17 cellular contexts compared by ENCODE assay signal in the genomic region with DNA sequence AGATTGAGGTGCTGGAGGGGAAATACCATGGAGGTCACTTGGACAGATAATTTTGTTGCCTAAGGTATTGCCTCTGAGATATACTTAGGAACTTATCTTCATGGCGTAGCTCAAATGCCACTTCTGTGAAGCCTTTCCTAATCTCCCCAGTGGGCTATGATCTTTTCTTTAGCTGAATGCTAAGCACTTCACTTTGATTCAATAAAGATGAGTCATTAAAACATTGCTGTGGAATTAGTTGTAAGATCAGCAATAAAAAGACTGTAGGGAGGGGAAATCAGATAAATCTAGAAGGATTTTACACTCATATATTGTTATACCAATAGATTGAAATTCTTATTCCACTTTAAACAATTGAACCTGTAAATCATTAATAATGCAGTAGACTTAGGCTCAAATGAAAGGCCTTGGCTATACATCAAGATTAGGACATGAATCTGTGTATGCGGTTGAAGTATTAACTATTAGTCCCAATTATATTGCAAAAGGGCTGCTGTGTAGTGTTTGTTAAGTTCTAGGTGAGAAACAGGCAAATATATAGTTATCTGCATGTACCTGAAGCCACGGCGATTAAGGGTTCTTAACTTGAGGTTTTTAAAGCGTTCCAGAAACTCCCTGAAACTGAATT. TPM values are rescaled to one million over a fixed set of nuclear protein-coding genes. Genes with fewer than 3 reads are reported as not detected.
DNase-seq lines count a peak whose midpoint lies in the region; ATAC-seq, FAIRE-seq and TF ChIP-seq lines count a peak whose summit lies in the region.
"Had no signal": no experiment of that assay in that cellular context is flagged by ENCODE, and none has a peak within 500 bp of the region (broad histone marks: within the 10 kb centered on the region; RNA-seq: fewer than 3 reads in every experiment).

No MANE protein-coding gene starts in this region.

- H3K4me3 Mint-ChIP-seq in activated naive CD8-positive, alpha-beta T cell treated with anti-CD3 and anti-CD28 coated beads, Interleukin-2, amount 50 U/mL, for 24 hours: no peak overlapping the region
- H3K4me3 Mint-ChIP-seq in activated naive CD8-positive, alpha-beta T cell treated with anti-CD3 and anti-CD28 coated beads for 36 hours: no peak overlapping the region
- H3K4me3 Mint-ChIP-seq in endodermal cell: no peak overlapping the region

- FAIRE-seq in pancreas (lab: Jason Lieb, UNC): no peak
- FAIRE-seq: H54 had no signal

- peaks cover 64% of the 10 kb centered on the region for H3K36me3 Mint-ChIP-seq in activated naive CD8-positive, alpha-beta T cell treated with anti-CD3 and anti-CD28 coated beads, Interleukin-2, amount 50 U/mL, for 24 hours (ENCODE audit: low read depth)
- H3K36me3 Mint-ChIP-seq in activated naive CD8-positive, alpha-beta T cell treated with anti-CD3 and anti-CD28 coated beads for 36 hours: peaks cover 33% of the 10 kb centered on the region
- H3K36me3 Mint-ChIP-seq in endodermal cell (ENCODE audit: low read depth): peaks cover 65% of the 10 kb centered on the region

- H3K9ac ChIP-seq in endodermal cell (ENCODE audit: extremely low read depth, low read length, poor library complexity, severe bottlenecking): no peak overlapping the region
- H3K9ac ChIP-seq: BLaER1 treated with 17β-estradiol and CSF1 and Interleukin-3, amounts not matched to agents 10 nM and 100 nM had no signal

- H3K4me1 ChIP-seq in endodermal cell (ENCODE audit: control insufficient read depth, insufficient read depth, low read length): no peaks in the 10 kb centered on the region
- H3K4me1 ChIP-seq in pancreas: peaks cover 0 to 7% (median 3%) of the 10 kb centered on the region in 3 donors
- H3K4me1 ChIP-seq: BLaER1 treated with 17β-estradiol and CSF1 and Interleukin-3, amounts not matched to agents 10 nM and 100 nM had no signal

- no peak for TF ChIP-seq CTCF in endodermal cell (conservative IDR thresholded peaks at IDR 0.05)
- TF ChIP-seq CTCF in pancreas (IDR thresholded peaks at IDR 0.05): no peak

- DNase-seq in activated naive CD8-positive, alpha-beta T cell treated with anti-CD3 and anti-CD28 coated beads, Interleukin-2, amount 50 U/mL, for 24 hours: no peak
- no peak for DNase-seq in activated naive CD8-positive, alpha-beta T cell treated with anti-CD3 and anti-CD28 coated beads for 36 hours
- DNase-seq in endodermal cell: no peak
- no peak for DNase-seq in pancreas
- DNase-seq in NCI-H1417 (lab: John Stamatoyannopoulos, UW): no peak
- DNase-seq in RKO (ENCODE audit: low spot score): no peak
- DNase-seq: 8988T, EL, NCI-H146, NCI-H2081 treated with DMSO at 0.1 percent for 48 hours, NCI-H446 treated with DMSO at 0.1 percent for 48 hours, NCI-H748 treated with DMSO at 0.1 percent for 48 hours, Right ventricle myocardium superior had no signal

- intact Hi-C loops in pancreas (cut with DNase I): no loop called here

- ATAC-seq in activated naive CD8-positive, alpha-beta T cell treated with anti-CD3 and anti-CD28 coated beads, Interleukin-2, amount 50 U/mL, for 24 hours: no peak
- ATAC-seq in pancreas (peak in 3 of 4 donors; percentile 63 to 80 (median 63)), GM18520 (IDR thresholded peaks at IDR 0.05; ENCODE audit: unreplicated experiment) (no peak), HG03159 (IDR thresholded peaks at IDR 0.05; ENCODE audit: unreplicated experiment) (no peak)

- 94 to 96% methylated on average over 5 of the region's 5 CpGs for WGBS in endodermal cell (ENCODE audit: insufficient coverage in 1 of 2, insufficient read length in 1 of 2), 2 experiments
- 26 to 39% methylated on average over 5 of the region's 5 CpGs for whole genome bisulfite sequencing in pancreas, 2 donors

- H3K27me3 Mint-ChIP-seq in activated naive CD8-positive, alpha-beta T cell treated with anti-CD3 and anti-CD28 coated beads, Interleukin-2, amount 50 U/mL, for 24 hours: no peaks in the 10 kb centered on the region
- H3K27me3 Mint-ChIP-seq in activated naive CD8-positive, alpha-beta T cell treated with anti-CD3 and anti-CD28 coated beads for 36 hours: no peaks in the 10 kb centered on the region
- H3K27me3 Mint-ChIP-seq in endodermal cell (ENCODE audit: insufficient read depth): no peaks in the 10 kb centered on the region

- H3K4me3 ChIP-seq in endodermal cell (ENCODE audit: low read length) (no peak overlapping the region), pancreas (no peak overlapping the region)
- H3K4me3 ChIP-seq: BLaER1 treated with 17β-estradiol and CSF1 and Interleukin-3, amounts not matched to agents 10 nM and 100 nM had no signal

- no peaks in the 10 kb centered on the region for H3K4me1 Mint-ChIP-seq in activated naive CD8-positive, alpha-beta T cell treated with anti-CD3 and anti-CD28 coated beads, Interleukin-2, amount 50 U/mL, for 24 hours
- no peaks in the 10 kb centered on the region for H3K4me1 Mint-ChIP-seq in activated naive CD8-positive, alpha-beta T cell treated with anti-CD3 and anti-CD28 coated beads for 36 hours
- no peaks in the 10 kb centered on the region for H3K4me1 Mint-ChIP-seq in endodermal cell

- H3K9me3 ChIP-seq in endodermal cell (ENCODE audit: control insufficient read depth, low read length) (no peaks in the 10 kb centered on the region), pancreas (no peaks in the 10 kb centered on the region)
- H3K9me3 ChIP-seq: BLaER1 treated with 17β-estradiol and CSF1 and Interleukin-3, amounts not matched to agents 10 nM and 100 nM had no signal

- no peaks in the 10 kb centered on the region for H3K27me3 ChIP-seq in endodermal cell (ENCODE audit: control insufficient read depth, insufficient read depth, low read length, poor library complexity, severe bottlenecking)
- H3K27me3 ChIP-seq in pancreas: no peaks in the 10 kb centered on the region
- H3K27me3 ChIP-seq: BLaER1 treated with 17β-estradiol and CSF1 and Interleukin-3, amounts not matched to agents 10 nM and 100 nM had no signal

- H3K36me3 ChIP-seq in endodermal cell (ENCODE audit: control insufficient read depth, insufficient read depth, low read length) (peaks cover 75% of the 10 kb centered on the region), pancreas (no peaks in the 10 kb centered on the region)

- H3K27ac Mint-ChIP-seq in activated naive CD8-positive, alpha-beta T cell treated with anti-CD3 and anti-CD28 coated beads, Interleukin-2, amount 50 U/mL, for 24 hours: peak overlapping the region; percentile 30
- H3K27ac Mint-ChIP-seq in activated naive CD8-positive, alpha-beta T cell treated with anti-CD3 and anti-CD28 coated beads for 36 hours: no peak overlapping the region
- peak overlapping the region; percentile 14 for H3K27ac Mint-ChIP-seq in endodermal cell

- no peaks in the 10 kb centered on the region for H3K9me3 Mint-ChIP-seq in activated naive CD8-positive, alpha-beta T cell treated with anti-CD3 and anti-CD28 coated beads, Interleukin-2, amount 50 U/mL, for 24 hours
- no peaks in the 10 kb centered on the region for H3K9me3 Mint-ChIP-seq in activated naive CD8-positive, alpha-beta T cell treated with anti-CD3 and anti-CD28 coated beads for 36 hours
- H3K9me3 Mint-ChIP-seq in endodermal cell: no peaks in the 10 kb centered on the region

- H3K27ac ChIP-seq in endodermal cell (ENCODE audit: low read depth, low read length): no peak overlapping the region
- H3K27ac ChIP-seq in pancreas: no peak overlapping the region
- H3K27ac ChIP-seq: BLaER1 treated with 17β-estradiol and CSF1 and Interleukin-3, amounts not matched to agents 10 nM and 100 nM had no signal

RNA-seq across cellular contexts. Expression of a gene that starts 19.2 kb away (rescaled TPM):
- 100 to 1,000 TPM; 114 to 118 TPM for total RNA-seq in activated naive CD8-positive, alpha-beta T cell treated with anti-CD3 and anti-CD28 coated beads for 36 hours
- total RNA-seq in endodermal cell (10 to 100 TPM; 59.1 to 74.7 TPM), pancreas (10 to 100 TPM in 5 of 6 donors, 1 to 10 TPM in 1; 7.8 to 16.7 (median 13.3) TPM)
- 96.3 TPM for polyA plus RNA-seq in endodermal cell (2013, experiment 1 of 2)
- 78.8 TPM for polyA plus RNA-seq in endodermal cell (2013, experiment 2 of 2)
- polyA plus RNA-seq in pancreas: 10 to 100 TPM; 42.0 to 56.3 TPM

RNA-seq across cellular contexts. Expression of a gene that starts 37.1 kb away (rescaled TPM):
- 10 to 100 TPM; 43.4 to 44.8 TPM for total RNA-seq in activated naive CD8-positive, alpha-beta T cell treated with anti-CD3 and anti-CD28 coated beads for 36 hours
- total RNA-seq in endodermal cell (10 to 100 TPM; 64.4 to 74.2 TPM), pancreas (10 to 100 TPM; 12.1 to 28.4 (median 16.2) TPM)
- polyA plus RNA-seq in endodermal cell (2013, experiment 1 of 2): 74.3 TPM
- 62.1 TPM for polyA plus RNA-seq in endodermal cell (2013, experiment 2 of 2)
- 10 to 100 TPM; 40.6 to 66.9 TPM for polyA plus RNA-seq in pancreas

Comparison
In these comparisons a context has a peak if more than half of its experiments do, and no peak if none do; other contexts are left out.
1. ATAC-seq: peak in pancreas (3 of 4); none in activated naive CD8-positive, alpha-beta T cell treated with anti-CD3 and anti-CD28 coated beads, Interleukin-2, amount 50 U/mL, for 24 hours (single experiment), GM18520 (single experiment) and HG03159 (single experiment).